ENCODE assay signal across 12 cellular contexts in the genomic region with DNA sequence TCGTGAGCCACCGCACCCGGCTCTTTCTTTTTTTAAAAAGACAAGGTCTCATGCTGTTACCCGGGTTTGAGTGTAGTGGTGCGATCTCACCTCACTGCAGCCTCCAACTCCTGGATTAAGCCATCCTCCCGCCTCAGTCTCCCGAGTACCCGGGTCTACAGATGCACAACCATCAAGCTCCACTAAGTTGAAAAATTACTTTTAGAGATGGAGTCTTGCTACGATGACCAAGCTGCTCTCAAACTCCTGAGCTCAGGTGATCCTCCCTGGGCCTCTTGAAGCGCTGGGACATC. TPM values are rescaled to one million over a fixed set of nuclear protein-coding genes. Genes with fewer than 3 reads are reported as not detected.
DNase-seq lines count a peak whose midpoint lies in the region; ATAC-seq lines count a peak whose summit lies in the region.
"Had no signal": no experiment of that assay in that cellular context is flagged by ENCODE, and none has a peak within 500 bp of the region (broad histone marks: within the 10 kb centered on the region; RNA-seq: fewer than 3 reads in every experiment).

No MANE protein-coding gene starts in this region.

- H3K4me3 Mint-ChIP-seq in stimulated activated naive CD8-positive, alpha-beta T cell treated with anti-CD3 and anti-CD28 coated beads, Interleukin-15, Interleukin-2, amounts not matched to agents 100 ng/mL and 50 ng/mL, for 24 hours, result peak overlapping the region; percentile 94
- H3K4me3 Mint-ChIP-seq in activated T-cell treated with anti-CD3 and anti-CD28 coated beads, Interleukin-2, amount 50 U/mL, for 4 hours, result peak overlapping the region; percentile 94
- H3K4me3 Mint-ChIP-seq in memory B cell, result peak overlapping the region; percentile 34

- 90 to 93% methylated on average over 10 of the region's 10 CpGs for WGBS in aorta, 2 donors

- intact Hi-C loops in aorta (cut with DNase I), result loop anchor here (5.0 kb wide), 2 partner anchors 62 to 1302 kb away; partner anchors contain the start of genes ASMTL (in 1 of the 2) and CD99 (in 1 of the 2)

- DNase-seq in stimulated activated naive CD8-positive, alpha-beta T cell treated with anti-CD3 and anti-CD28 coated beads, Interleukin-15, Interleukin-2, amounts not matched to agents 100 U/mL and 50 U/mL, for 24 hours, result no peak
- no peak for DNase-seq in activated T-cell treated with anti-CD3 and anti-CD28 coated beads, Interleukin-2, amount 50 U/mL, for 4 hours
- DNase-seq in memory B cell (ENCODE audit: low spot score in 2 of 2), result no peak
- DNase-seq in aorta, result peak; percentile 20 to 25
- DNase-seq in hypothalamus (lab: John Stamatoyannopoulos, UW), result no peak
- no peak for DNase-seq in cerebellar nuclear complex (lab: John Stamatoyannopoulos, UW)
- DNase-seq: HCEC 1CT, NCI-H526 treated with DMSO at 0.1 percent for 48 hours had no signal

- H3K4me1 Mint-ChIP-seq in stimulated activated naive CD8-positive, alpha-beta T cell treated with anti-CD3 and anti-CD28 coated beads, Interleukin-15, Interleukin-2, amounts not matched to agents 100 ng/mL and 50 ng/mL, for 24 hours (ENCODE audit: low read depth), result peaks cover 62% of the 10 kb centered on the region
- H3K4me1 Mint-ChIP-seq in activated T-cell treated with anti-CD3 and anti-CD28 coated beads, Interleukin-2, amount 50 U/mL, for 4 hours (ENCODE audit: low read depth), result peaks cover 47% of the 10 kb centered on the region
- H3K4me1 Mint-ChIP-seq in memory B cell, result peaks cover 29% of the 10 kb centered on the region

- H3K4me1 ChIP-seq in aorta (ENCODE audit: control insufficient read depth in 1 of 2, insufficient read depth in 2 of 2, low read length in 2 of 2), result no peaks in the 10 kb centered on the region

- ATAC-seq in stimulated activated naive CD8-positive, alpha-beta T cell treated with anti-CD3 and anti-CD28 coated beads, Interleukin-15, Interleukin-2, amounts not matched to agents 100 U/mL and 50 U/mL, for 24 hours, result no peak
- ATAC-seq in activated T-cell treated with anti-CD3 and anti-CD28 coated beads, Interleukin-2, amount 50 U/mL, for 4 hours, result no peak
- ATAC-seq in memory B cell (ENCODE audit: low read depth) (no peak), aorta (ENCODE audit: low FRiP score) (no peak), HG02852 (IDR thresholded peaks at IDR 0.05; ENCODE audit: unreplicated experiment) (no peak)

- no peaks in the 10 kb centered on the region for H3K9me3 Mint-ChIP-seq in stimulated activated naive CD8-positive, alpha-beta T cell treated with anti-CD3 and anti-CD28 coated beads, Interleukin-15, Interleukin-2, amounts not matched to agents 100 ng/mL and 50 ng/mL, for 24 hours
- H3K9me3 Mint-ChIP-seq in activated T-cell treated with anti-CD3 and anti-CD28 coated beads, Interleukin-2, amount 50 U/mL, for 4 hours, result no peaks in the 10 kb centered on the region
- no peaks in the 10 kb centered on the region for H3K9me3 Mint-ChIP-seq in memory B cell

- peaks cover 66% of the 10 kb centered on the region for H3K36me3 Mint-ChIP-seq in stimulated activated naive CD8-positive, alpha-beta T cell treated with anti-CD3 and anti-CD28 coated beads, Interleukin-15, Interleukin-2, amounts not matched to agents 100 ng/mL and 50 ng/mL, for 24 hours (ENCODE audit: low read depth)
- peaks cover 38% of the 10 kb centered on the region for H3K36me3 Mint-ChIP-seq in activated T-cell treated with anti-CD3 and anti-CD28 coated beads, Interleukin-2, amount 50 U/mL, for 4 hours (ENCODE audit: insufficient read depth)
- H3K36me3 Mint-ChIP-seq in memory B cell, result peaks cover 29% of the 10 kb centered on the region

- no peaks in the 10 kb centered on the region for H3K27me3 Mint-ChIP-seq in stimulated activated naive CD8-positive, alpha-beta T cell treated with anti-CD3 and anti-CD28 coated beads, Interleukin-15, Interleukin-2, amounts not matched to agents 100 ng/mL and 50 ng/mL, for 24 hours
- H3K27me3 Mint-ChIP-seq in activated T-cell treated with anti-CD3 and anti-CD28 coated beads, Interleukin-2, amount 50 U/mL, for 4 hours (ENCODE audit: low read depth), result no peaks in the 10 kb centered on the region
- H3K27me3 Mint-ChIP-seq in memory B cell, result no peaks in the 10 kb centered on the region

- no peaks in the 10 kb centered on the region for H3K9me3 ChIP-seq in aorta (ENCODE audit: control insufficient read depth, low read length)
- H3K9me3 ChIP-seq: thoracic aorta had no signal

- peaks cover 0 to 19% of the 10 kb centered on the region in 2 donors for H3K36me3 ChIP-seq in aorta (ENCODE audit: control insufficient read depth in 1 of 2, insufficient read depth in 2 of 2, low read length in 1 of 2)

- no peaks in the 10 kb centered on the region for H3K27me3 ChIP-seq in aorta (ENCODE audit: control insufficient read depth in 1 of 2, insufficient read depth in 2 of 2, low read length in 1 of 2)
- H3K27me3 ChIP-seq: cardiac muscle cell had no signal

- no peak overlapping the region for H3K4me3 ChIP-seq in aorta (ENCODE audit: low read length in 2 of 2)

- peak overlapping the region; percentile 11 for H3K27ac Mint-ChIP-seq in stimulated activated naive CD8-positive, alpha-beta T cell treated with anti-CD3 and anti-CD28 coated beads, Interleukin-15, Interleukin-2, amounts not matched to agents 100 ng/mL and 50 ng/mL, for 24 hours
- no peak overlapping the region for H3K27ac Mint-ChIP-seq in memory B cell

- H3K27ac ChIP-seq in aorta (ENCODE audit: low read depth in 1 of 2, low read length in 2 of 2), result no peak overlapping the region
- H3K27ac ChIP-seq: thoracic aorta had no signal

RNA-seq across cellular contexts. Expression of gene SLC25A6, which starts 2.0 kb away (rescaled TPM):
- 100 to 1,000 TPM; 518 to 544 (median 518) TPM for total RNA-seq in activated T-cell treated with anti-CD3 and anti-CD28 coated beads, Interleukin-2, amount 50 U/mL, for 4 hours
- 100 to 1,000 TPM; 207 to 212 TPM for total RNA-seq in aorta
- 100 to 1,000 TPM; 316 to 348 TPM for polyA plus RNA-seq in aorta

RNA-seq across cellular contexts. Expression of gene IL3RA, which starts 53.4 kb away (rescaled TPM):
- under 1 TPM; 0.34 to 0.76 (median 0.76) TPM for total RNA-seq in activated T-cell treated with anti-CD3 and anti-CD28 coated beads, Interleukin-2, amount 50 U/mL, for 4 hours
- total RNA-seq in aorta, result 10 to 100 TPM in 1 of 2 donors, 1 to 10 TPM in 1; 6.3 to 21.9 TPM
- polyA plus RNA-seq in aorta, result under 1 TPM in 1 of 2 donors, not detected in 1; 0.95 TPM
- total RNA-seq: cardiac muscle cell had no signal

Comparison
In these comparisons a context has a peak if more than half of its experiments do, and no peak if none do; other contexts are left out.
1. H3K4me3 Mint-ChIP-seq: peak in every context shown above with its lines; median percentile 94 in stimulated activated naive CD8-positive, alpha-beta T cell treated with anti-CD3 and anti-CD28 coated beads, Interleukin-15, Interleukin-2, amounts not matched to agents 100 ng/mL and 50 ng/mL, for 24 hours; 94 in activated T-cell treated with anti-CD3 and anti-CD28 coated beads, Interleukin-2, amount 50 U/mL, for 4 hours; 34 in memory B cell.
2. DNase-seq: peak in aorta (2 of 2); none in stimulated activated naive CD8-positive, alpha-beta T cell treated with anti-CD3 and anti-CD28 coated beads, Interleukin-15, Interleukin-2, amounts not matched to agents 100 U/mL and 50 U/mL, for 24 hours (single experiment), activated T-cell treated with anti-CD3 and anti-CD28 coated beads, Interleukin-2, amount 50 U/mL, for 4 hours (single experiment), memory B cell (0 of 2), hypothalamus (0 of 51) and cerebellar nuclear complex (0 of 2).
3. RNA of gene IL3RA, which starts 53.4 kb away (total RNA-seq): 6.3 to 21.9 TPM in aorta; 0.34 to 0.76 TPM in activated T-cell treated with anti-CD3 and anti-CD28 coated beads, Interleukin-2, amount 50 U/mL, for 4 hours; every median in the first group is over 4 times any median in the second.